12 cellular contexts compared by ENCODE assay signal in the genomic region with DNA sequence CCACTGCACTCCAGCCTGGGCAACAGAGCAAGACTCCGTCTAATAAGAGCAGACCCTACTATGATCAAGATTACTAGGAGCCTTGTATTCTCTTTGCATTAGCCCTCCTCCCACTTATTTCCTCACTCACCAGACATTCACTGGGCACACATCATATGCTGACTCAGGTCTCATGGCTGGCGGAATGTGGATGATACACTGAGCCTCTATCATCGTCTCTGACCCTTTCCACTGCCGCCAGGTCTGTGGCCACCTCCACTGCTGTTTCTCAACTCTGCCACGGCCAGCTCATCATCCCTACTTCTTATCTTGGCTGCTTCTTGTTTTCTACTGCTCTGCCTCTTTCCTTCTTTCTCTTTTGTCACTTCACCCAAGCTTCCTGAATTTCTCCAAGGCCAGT.
A peak's percentile ranks its signal among the peaks of the same experiment; 100 is the strongest.
DNase-seq lines count a peak whose midpoint lies in the region; ATAC-seq and TF ChIP-seq lines count a peak whose summit lies in the region.
"Had no signal": no experiment of that assay in that cellular context is flagged by ENCODE, and none has a peak within 500 bp of the region (broad histone marks: within the 10 kb centered on the region; RNA-seq: fewer than 3 reads in every experiment).

No MANE protein-coding gene starts in this region.

- H3K4me1 ChIP-seq in PC-3 (ENCODE audit: insufficient read depth, low read length) (no peaks in the 10 kb centered on the region; the same call in 1 of the 2 replicates), osteoblast (ENCODE audit: insufficient read depth, low read length) (peaks cover 57% of the 10 kb centered on the region)
- H3K4me1 ChIP-seq: body of pancreas had no signal

- intact Hi-C loops in PC-3 (cut with micrococcal nuclease): no loop called here

- peak; percentile 22; the same call in 1 of the 2 replicates for ATAC-seq in PC-3
- ATAC-seq: body of pancreas, mucosa of descending colon had no signal

- H2AFZ ChIP-seq in PC-3 (ENCODE audit: low read length): no peak overlapping the region
- peak overlapping the region; percentile 5 for H2AFZ ChIP-seq in osteoblast (ENCODE audit: low read length)
- H2AFZ ChIP-seq: PC-9 had no signal

- H3F3A ChIP-seq in PC-3 (ENCODE audit: low read length, unreplicated experiment): no peaks in the 10 kb centered on the region

- POLR2A ChIA-PET in PC-3 (lab: Charles Lee; ENCODE audit: unreplicated experiment): no interaction called here

- H3K36me3 ChIP-seq in PC-3 (ENCODE audit: low read depth, low read length) (no peaks in the 10 kb centered on the region), osteoblast (ENCODE audit: insufficient read depth, low read length) (no peaks in the 10 kb centered on the region)

- H3K79me2 ChIP-seq in PC-3 (ENCODE audit: low read length) (no peaks in the 10 kb centered on the region), osteoblast (ENCODE audit: insufficient read depth, low read length) (no peaks in the 10 kb centered on the region)

- H3K27ac ChIP-seq in PC-3 (ENCODE audit: low read length): no peak overlapping the region
- H3K27ac ChIP-seq in osteoblast (ENCODE audit: low read depth, low read length): peak overlapping the region; percentile 97
- H3K27ac ChIP-seq: body of pancreas, PC-9 had no signal

- BruUV-seq in PC-3 (replicated peaks; lab: Mats Ljungman, UMichigan): no TSS peak

- no peaks in the 10 kb centered on the region for H4K20me1 ChIP-seq in PC-3 (ENCODE audit: low read length)
- H4K20me1 ChIP-seq in osteoblast (ENCODE audit: insufficient read depth, low read length): no peaks in the 10 kb centered on the region

- no peaks in the 10 kb centered on the region for H3K27me3 ChIP-seq in PC-3 (ENCODE audit: low read length)
- no peaks in the 10 kb centered on the region for H3K27me3 ChIP-seq in osteoblast (ENCODE audit: insufficient read depth, low read length)
- H3K27me3 ChIP-seq: body of pancreas had no signal

- peak; percentile 49 for DNase-seq in ELR (ENCODE audit: low read depth)
- peak; percentile 40 for DNase-seq in PC-3
- peak; percentile 14 to 36 for DNase-seq in cardiac fibroblast (ENCODE audit: low read depth in 2 of 2)
- peak; percentile 88 for DNase-seq in osteoblast (ENCODE audit: insufficient read length, low spot score, missing footprints)
- no peak for DNase-seq in NCI-H526 (lab: John Stamatoyannopoulos, UW)
- DNase-seq in SIG-M5 (lab: John Stamatoyannopoulos, UW): no peak
- DNase-seq in putamen (ENCODE audit: low spot score): no peak
- DNase-seq: body of pancreas; mucosa of descending colon; NCI-H1694; PC-9; stimulated activated naive CD4-positive, alpha-beta T cell had no signal

- no peaks in the 10 kb centered on the region for H3K9me2 ChIP-seq in PC-3 (replicated peaks; ENCODE audit: low read length)

- TF ChIP-seq CTCF in PC-3 (conservative IDR thresholded peaks at IDR 0.05; ENCODE audit: low read depth, low read length) (no peak), cardiac fibroblast (IDR thresholded peaks at IDR 0.05; ENCODE audit: low read depth, low read length) (no peak), osteoblast (IDR thresholded peaks at IDR 0.05; ENCODE audit: extremely low read depth, low read depth, low read length) (no peak)

- H3K4me2 ChIP-seq in PC-3 (ENCODE audit: low read length) (peak overlapping the region; percentile 28; the same call in 1 of the 2 replicates), osteoblast (ENCODE audit: insufficient read depth, low read length) (peak overlapping the region; percentile 63)
- H3K4me2 ChIP-seq: PC-9 had no signal

- CTCF ChIA-PET in PC-3 (lab: Charles Lee): no interaction called here

- H3K4me3 ChIP-seq in PC-3 (ENCODE audit: low read length) (no peak overlapping the region), cardiac fibroblast (replicated peaks in 1 of 2; ENCODE audit: low read depth in 2 of 2, low read length in 2 of 2) (no peak overlapping the region), osteoblast (ENCODE audit: insufficient read depth, low read length) (peak overlapping the region; percentile 14)
- H3K4me3 ChIP-seq: body of pancreas, mucosa of descending colon, PC-9 had no signal

- no peak overlapping the region for H3K9ac ChIP-seq in PC-3 (ENCODE audit: low read length)

- H3K9me3 ChIP-seq in PC-3 (ENCODE audit: low read length): no peaks in the 10 kb centered on the region
- H3K9me3 ChIP-seq in osteoblast (ENCODE audit: low read depth, low read length): no peaks in the 10 kb centered on the region
- H3K9me3 ChIP-seq: body of pancreas, mucosa of descending colon had no signal

Comparison
In these comparisons a context has a peak if more than half of its experiments do, and no peak if none do; other contexts are left out.
1. DNase-seq: peak in ELR (single experiment), PC-3 (single experiment), cardiac fibroblast (2 of 2) and osteoblast (single experiment); none in NCI-H526 (0 of 2), SIG-M5 (single experiment) and putamen (single experiment).